1 cellular context compared by ENCODE assay signal in the genomic region with DNA sequence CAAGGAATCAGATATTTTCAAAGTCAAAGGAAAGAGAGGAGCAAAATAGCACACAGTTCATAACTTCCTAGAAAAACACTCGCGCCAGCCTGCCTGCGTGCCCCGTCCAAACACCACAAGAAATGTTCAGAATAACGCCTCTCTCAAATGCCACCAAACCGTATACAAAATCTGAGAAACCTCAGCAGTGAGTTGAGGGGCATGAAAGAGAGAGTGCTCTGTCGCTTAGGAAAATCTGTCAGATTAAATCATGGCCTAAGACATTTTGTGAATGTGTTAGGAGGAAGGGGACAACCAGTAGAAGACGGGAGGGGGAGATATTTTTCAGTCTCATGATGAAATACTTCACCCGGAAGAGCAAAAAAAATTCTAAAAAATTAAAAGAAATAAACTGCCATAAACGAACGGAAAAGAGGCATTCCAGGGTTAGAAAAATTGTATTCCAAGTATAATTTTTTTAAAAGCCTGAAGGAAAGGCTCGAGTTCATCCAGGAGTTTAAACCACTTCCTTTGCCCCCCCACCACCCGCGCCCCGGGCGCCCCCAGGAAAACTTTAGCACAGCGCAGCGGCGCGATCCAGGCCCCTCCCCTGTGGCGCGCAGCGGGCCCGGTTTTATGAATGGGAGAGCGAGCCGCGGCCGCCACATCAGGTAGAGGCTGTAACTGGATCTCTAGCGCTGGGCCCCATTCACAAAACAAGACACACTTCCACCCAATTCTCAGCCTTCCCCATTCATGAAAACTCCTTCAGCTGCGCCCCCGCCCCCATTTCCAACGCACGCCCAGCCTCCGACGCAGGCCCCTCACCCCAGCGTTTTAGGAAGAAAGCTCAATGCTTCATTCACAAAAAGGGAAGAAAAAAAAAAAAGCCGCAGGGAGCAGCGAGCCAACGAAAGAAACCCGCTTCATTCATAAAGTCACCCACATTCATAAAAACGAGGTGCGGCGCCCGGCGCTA.
TF ChIP-seq lines count a peak whose summit lies in the region.

No MANE protein-coding gene starts in this region.

TF ChIP-seq in K562, 482 proteins besides CTCF, POLR2A, EP300 and RAD21 (continued from another document and continues in another):
- TF ChIP-seq DPF2 (IDR thresholded peaks at IDR 0.05) (no peak), L3MBTL2 (IDR thresholded peaks at IDR 0.05) (no peak), STAT5A (IDR thresholded peaks at IDR 0.05; ENCODE audit: borderline replicate concordance, low read length) (no peak), RAD51 (IDR thresholded peaks at IDR 0.05; ENCODE audit: borderline replicate concordance, low read depth) (no peak), ZNF408 (CRISPR knock-in tag; IDR thresholded peaks at IDR 0.05; ENCODE audit: low read depth) (no peak), ETV6 (IDR thresholded peaks at IDR 0.05; ENCODE audit: borderline replicate concordance in 1 of 2, low read depth in 2 of 2, low read length in 1 of 2) (no peak), ETV6 (CRISPR knock-in tag; IDR thresholded peaks at IDR 0.05; ENCODE audit: borderline replicate concordance) (no peak), RHOXF2B (CRISPR knock-in tag; conservative IDR thresholded peaks at IDR 0.05) (no peak), ZNF263 (CRISPR knock-in tag; IDR thresholded peaks at IDR 0.05; ENCODE audit: borderline replicate concordance) (no peak), ZNF696 (CRISPR knock-in tag; conservative IDR thresholded peaks at IDR 0.05) (no peak), HNRNPK (IDR thresholded peaks at IDR 0.05; ENCODE audit: low read depth, low read length, poor library complexity, severe bottlenecking) (no peak), MEF2D (tag; conservative IDR thresholded peaks at IDR 0.05; ENCODE audit: low read depth) (no peak), ARNT (IDR thresholded peaks at IDR 0.05) (no peak), YY1 (IDR thresholded peaks at IDR 0.05; ENCODE audit: borderline replicate concordance in 1 of 3, control insufficient read depth in 1 of 3, extremely low read depth in 1 of 3, insufficient read depth in 3 of 3, insufficient read length in 1 of 3, insufficient replicate concordance in 2 of 3, low read depth in 1 of 3, low read length in 2 of 3) (peak in 1 of 3 experiments; percentile 33), C11orf30 (IDR thresholded peaks at IDR 0.05; ENCODE audit: low read depth) (no peak), ZNF311 (CRISPR knock-in tag; IDR thresholded peaks at IDR 0.05) (no peak), SMARCA4 (IDR thresholded peaks at IDR 0.05) (no peak), ZNF561 (CRISPR knock-in tag; conservative IDR thresholded peaks at IDR 0.05) (no peak), POLR2AphosphoS5 (IDR thresholded peaks at IDR 0.05; ENCODE audit: control insufficient read depth, insufficient read depth, low read depth, low read length) (no peak), NFE2 (IDR thresholded peaks at IDR 0.05; ENCODE audit: low read depth) (no peak)
- TF ChIP-seq, protein P1, sequence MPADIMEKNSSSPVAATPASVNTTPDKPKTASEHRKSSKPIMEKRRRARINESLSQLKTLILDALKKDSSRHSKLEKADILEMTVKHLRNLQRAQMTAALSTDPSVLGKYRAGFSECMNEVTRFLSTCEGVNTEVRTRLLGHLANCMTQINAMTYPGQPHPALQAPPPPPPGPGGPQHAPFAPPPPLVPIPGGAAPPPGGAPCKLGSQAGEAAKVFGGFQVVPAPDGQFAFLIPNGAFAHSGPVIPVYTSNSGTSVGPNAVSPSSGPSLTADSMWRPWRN (IDR thresholded peaks at IDR 0.05; ENCODE audit: low read depth), result no peak
- TF ChIP-seq, protein P2, sequence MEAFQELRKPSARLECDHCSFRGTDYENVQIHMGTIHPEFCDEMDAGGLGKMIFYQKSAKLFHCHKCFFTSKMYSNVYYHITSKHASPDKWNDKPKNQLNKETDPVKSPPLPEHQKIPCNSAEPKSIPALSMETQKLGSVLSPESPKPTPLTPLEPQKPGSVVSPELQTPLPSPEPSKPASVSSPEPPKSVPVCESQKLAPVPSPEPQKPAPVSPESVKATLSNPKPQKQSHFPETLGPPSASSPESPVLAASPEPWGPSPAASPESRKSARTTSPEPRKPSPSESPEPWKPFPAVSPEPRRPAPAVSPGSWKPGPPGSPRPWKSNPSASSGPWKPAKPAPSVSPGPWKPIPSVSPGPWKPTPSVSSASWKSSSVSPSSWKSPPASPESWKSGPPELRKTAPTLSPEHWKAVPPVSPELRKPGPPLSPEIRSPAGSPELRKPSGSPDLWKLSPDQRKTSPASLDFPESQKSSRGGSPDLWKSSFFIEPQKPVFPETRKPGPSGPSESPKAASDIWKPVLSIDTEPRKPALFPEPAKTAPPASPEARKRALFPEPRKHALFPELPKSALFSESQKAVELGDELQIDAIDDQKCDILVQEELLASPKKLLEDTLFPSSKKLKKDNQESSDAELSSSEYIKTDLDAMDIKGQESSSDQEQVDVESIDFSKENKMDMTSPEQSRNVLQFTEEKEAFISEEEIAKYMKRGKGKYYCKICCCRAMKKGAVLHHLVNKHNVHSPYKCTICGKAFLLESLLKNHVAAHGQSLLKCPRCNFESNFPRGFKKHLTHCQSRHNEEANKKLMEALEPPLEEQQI (IDR thresholded peaks at IDR 0.05), result no peak
- TF ChIP-seq, protein P3, sequence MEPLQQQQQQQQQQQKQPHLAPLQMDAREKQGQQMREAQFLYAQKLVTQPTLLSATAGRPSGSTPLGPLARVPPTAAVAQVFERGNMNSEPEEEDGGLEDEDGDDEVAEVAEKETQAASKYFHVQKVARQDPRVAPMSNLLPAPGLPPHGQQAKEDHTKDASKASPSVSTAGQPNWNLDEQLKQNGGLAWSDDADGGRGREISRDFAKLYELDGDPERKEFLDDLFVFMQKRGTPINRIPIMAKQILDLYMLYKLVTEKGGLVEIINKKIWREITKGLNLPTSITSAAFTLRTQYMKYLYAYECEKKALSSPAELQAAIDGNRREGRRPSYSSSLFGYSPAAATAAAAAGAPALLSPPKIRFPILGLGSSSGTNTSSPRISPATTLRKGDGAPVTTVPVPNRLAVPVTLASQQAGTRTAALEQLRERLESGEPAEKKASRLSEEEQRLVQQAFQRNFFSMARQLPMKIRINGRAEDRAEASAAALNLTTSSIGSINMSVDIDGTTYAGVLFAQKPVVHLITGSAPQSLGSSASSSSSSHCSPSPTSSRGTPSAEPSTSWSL (CRISPR knock-in tag; IDR thresholded peaks at IDR 0.05; ENCODE audit: borderline replicate concordance), result no peak
- TF ChIP-seq, protein P4, sequence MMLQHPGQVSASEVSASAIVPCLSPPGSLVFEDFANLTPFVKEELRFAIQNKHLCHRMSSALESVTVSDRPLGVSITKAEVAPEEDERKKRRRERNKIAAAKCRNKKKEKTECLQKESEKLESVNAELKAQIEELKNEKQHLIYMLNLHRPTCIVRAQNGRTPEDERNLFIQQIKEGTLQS (IDR thresholded peaks at IDR 0.05), result peak; percentile 75
- TF ChIP-seq, protein P4 (CRISPR knock-in tag; conservative IDR thresholded peaks at IDR 0.05), result no peak
- TF ChIP-seq, protein P5, sequence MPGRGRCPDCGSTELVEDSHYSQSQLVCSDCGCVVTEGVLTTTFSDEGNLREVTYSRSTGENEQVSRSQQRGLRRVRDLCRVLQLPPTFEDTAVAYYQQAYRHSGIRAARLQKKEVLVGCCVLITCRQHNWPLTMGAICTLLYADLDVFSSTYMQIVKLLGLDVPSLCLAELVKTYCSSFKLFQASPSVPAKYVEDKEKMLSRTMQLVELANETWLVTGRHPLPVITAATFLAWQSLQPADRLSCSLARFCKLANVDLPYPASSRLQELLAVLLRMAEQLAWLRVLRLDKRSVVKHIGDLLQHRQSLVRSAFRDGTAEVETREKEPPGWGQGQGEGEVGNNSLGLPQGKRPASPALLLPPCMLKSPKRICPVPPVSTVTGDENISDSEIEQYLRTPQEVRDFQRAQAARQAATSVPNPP (IDR thresholded peaks at IDR 0.05; ENCODE audit: borderline replicate concordance, insufficient read depth, insufficient read length), result no peak
- TF ChIP-seq, protein P6, sequence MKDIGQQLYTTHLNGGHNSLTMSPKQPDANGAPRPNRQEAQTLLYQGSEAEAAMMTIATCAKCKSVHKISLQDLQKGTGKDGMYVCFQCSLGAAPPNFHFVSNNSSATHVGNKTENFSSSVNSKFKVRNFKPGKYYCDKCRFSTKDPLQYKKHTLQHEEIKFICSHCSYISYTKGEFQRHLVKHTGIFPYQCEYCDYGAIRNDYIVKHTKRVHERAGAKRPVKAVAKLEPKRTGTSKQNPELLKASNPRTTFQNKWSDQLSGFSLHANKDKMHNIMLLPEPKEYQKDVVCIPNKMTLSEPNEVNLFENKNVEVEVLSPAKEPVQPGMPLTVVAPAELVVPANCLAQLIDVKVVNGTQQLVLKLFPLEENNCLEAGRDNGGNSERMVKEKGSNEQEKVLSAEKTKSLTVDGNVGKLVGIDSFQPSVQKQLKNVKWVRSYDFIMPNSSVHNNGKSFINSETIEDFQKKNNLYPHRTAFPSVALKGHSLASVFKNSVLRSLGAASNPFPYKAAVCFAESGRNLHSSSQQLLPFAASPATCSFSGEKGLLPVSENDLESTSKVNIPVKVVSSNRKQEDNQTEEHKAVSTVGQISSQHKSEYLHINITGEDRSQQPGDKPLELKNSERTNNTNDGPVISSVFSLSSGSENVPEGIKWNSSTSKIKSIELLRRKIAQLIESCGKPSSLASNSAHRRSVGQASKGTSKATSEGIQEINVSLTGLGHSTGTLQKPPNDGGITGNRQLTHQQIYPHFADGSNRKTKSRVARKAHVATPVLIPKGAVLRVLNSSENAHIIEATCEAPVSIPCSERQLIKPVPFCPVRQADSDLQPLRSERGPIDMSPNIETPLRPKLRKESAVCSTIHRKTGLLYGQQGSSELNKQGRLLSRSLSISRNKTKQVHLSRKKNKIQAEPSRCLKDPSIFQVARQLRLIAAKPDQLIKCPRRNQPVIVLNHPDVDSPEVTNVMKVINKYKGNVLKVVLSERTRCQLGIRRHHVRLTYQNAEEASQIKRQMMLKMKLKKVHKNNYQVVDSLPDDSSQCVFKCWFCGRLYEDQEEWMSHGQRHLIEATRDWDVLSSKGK (CRISPR knock-in tag; IDR thresholded peaks at IDR 0.05), result no peak
- TF ChIP-seq, protein P7, sequence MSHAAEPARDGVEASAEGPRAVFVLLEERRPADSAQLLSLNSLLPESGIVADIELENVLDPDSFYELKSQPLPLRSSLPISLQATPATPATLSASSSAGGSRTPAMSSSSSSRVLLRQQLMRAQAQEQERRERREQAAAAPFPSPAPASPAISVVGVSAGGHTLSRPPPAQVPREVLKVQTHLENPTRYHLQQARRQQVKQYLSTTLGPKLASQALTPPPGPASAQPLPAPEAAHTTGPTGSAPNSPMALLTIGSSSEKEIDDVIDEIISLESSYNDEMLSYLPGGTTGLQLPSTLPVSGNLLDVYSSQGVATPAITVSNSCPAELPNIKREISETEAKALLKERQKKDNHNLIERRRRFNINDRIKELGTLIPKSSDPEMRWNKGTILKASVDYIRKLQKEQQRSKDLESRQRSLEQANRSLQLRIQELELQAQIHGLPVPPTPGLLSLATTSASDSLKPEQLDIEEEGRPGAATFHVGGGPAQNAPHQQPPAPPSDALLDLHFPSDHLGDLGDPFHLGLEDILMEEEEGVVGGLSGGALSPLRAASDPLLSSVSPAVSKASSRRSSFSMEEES (CRISPR knock-in tag; IDR thresholded peaks at IDR 0.05), result no peak
- TF ChIP-seq, protein P8, sequence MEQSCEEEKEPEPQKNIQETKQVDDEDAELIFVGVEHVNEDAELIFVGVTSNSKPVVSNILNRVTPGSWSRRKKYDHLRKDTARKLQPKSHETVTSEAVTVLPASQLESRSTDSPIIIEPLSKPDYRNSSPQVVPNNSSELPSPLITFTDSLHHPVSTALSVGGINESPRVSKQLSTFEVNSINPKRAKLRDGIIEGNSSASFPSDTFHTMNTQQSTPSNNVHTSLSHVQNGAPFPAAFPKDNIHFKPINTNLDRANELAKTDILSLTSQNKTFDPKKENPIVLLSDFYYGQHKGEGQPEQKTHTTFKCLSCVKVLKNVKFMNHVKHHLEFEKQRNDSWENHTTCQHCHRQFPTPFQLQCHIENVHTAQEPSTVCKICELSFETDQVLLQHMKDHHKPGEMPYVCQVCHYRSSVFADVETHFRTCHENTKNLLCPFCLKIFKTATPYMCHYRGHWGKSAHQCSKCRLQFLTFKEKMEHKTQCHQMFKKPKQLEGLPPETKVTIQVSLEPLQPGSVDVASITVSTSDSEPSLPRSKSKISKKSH (CRISPR knock-in tag; IDR thresholded peaks at IDR 0.05), result no peak
- TF ChIP-seq, protein P9, sequence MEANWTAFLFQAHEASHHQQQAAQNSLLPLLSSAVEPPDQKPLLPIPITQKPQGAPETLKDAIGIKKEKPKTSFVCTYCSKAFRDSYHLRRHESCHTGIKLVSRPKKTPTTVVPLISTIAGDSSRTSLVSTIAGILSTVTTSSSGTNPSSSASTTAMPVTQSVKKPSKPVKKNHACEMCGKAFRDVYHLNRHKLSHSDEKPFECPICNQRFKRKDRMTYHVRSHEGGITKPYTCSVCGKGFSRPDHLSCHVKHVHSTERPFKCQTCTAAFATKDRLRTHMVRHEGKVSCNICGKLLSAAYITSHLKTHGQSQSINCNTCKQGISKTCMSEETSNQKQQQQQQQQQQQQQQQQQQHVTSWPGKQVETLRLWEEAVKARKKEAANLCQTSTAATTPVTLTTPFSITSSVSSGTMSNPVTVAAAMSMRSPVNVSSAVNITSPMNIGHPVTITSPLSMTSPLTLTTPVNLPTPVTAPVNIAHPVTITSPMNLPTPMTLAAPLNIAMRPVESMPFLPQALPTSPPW (CRISPR knock-in tag; IDR thresholded peaks at IDR 0.05), result peak; percentile 45; the same call in 1 of the 2 replicates
- TF ChIP-seq, protein P10, sequence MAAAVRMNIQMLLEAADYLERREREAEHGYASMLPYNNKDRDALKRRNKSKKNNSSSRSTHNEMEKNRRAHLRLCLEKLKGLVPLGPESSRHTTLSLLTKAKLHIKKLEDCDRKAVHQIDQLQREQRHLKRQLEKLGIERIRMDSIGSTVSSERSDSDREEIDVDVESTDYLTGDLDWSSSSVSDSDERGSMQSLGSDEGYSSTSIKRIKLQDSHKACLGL (CRISPR knock-in tag; IDR thresholded peaks at IDR 0.05; ENCODE audit: borderline replicate concordance, poor library complexity, severe bottlenecking), result no peak
- TF ChIP-seq, protein P11, sequence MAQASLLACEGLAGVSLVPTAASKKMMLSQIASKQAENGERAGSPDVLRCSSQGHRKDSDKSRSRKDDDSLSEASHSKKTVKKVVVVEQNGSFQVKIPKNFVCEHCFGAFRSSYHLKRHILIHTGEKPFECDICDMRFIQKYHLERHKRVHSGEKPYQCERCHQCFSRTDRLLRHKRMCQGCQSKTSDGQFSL (CRISPR knock-in tag; IDR thresholded peaks at IDR 0.05), result peak; percentile 17; the same call in 1 of the 2 replicates
- TF ChIP-seq, protein P11 (tag; IDR thresholded peaks at IDR 0.05), result peak in 1 of 2 experiments; percentile 63; a peak in 2 of 4 replicates
- TF ChIP-seq, protein P12, sequence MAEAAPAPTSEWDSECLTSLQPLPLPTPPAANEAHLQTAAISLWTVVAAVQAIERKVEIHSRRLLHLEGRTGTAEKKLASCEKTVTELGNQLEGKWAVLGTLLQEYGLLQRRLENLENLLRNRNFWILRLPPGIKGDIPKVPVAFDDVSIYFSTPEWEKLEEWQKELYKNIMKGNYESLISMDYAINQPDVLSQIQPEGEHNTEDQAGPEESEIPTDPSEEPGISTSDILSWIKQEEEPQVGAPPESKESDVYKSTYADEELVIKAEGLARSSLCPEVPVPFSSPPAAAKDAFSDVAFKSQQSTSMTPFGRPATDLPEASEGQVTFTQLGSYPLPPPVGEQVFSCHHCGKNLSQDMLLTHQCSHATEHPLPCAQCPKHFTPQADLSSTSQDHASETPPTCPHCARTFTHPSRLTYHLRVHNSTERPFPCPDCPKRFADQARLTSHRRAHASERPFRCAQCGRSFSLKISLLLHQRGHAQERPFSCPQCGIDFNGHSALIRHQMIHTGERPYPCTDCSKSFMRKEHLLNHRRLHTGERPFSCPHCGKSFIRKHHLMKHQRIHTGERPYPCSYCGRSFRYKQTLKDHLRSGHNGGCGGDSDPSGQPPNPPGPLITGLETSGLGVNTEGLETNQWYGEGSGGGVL (CRISPR knock-in tag; IDR thresholded peaks at IDR 0.05), result no peak
